Comparison of ENCODE assay signal across 2 cellular contexts in genomic region chr9:132482196-132482813, GRCh38.
TF ChIP-seq lines count a peak whose summit lies in the region.

No MANE protein-coding gene starts in this region.

TF ChIP-seq in HepG2, 621 proteins besides CTCF, POLR2A, EP300 and RAD21:
- peak; percentile 86 for TF ChIP-seq ZNF768 (CRISPR knock-in tag; IDR thresholded peaks at IDR 0.05)
- no peak for TF ChIP-seq ZHX1 (CRISPR knock-in tag; IDR thresholded peaks at IDR 0.05; ENCODE audit: low read depth)

TF ChIP-seq in GM12878, 131 proteins besides CTCF, POLR2A, EP300 and RAD21:
- TF ChIP-seq TCF7 (IDR thresholded peaks at IDR 0.05; ENCODE audit: borderline replicate concordance): peak; percentile 71; the same call in 1 of the 2 replicates
- TF ChIP-seq ZNF622 (IDR thresholded peaks at IDR 0.05): no peak
- peak; percentile 68 for TF ChIP-seq RUNX3 (IDR thresholded peaks at IDR 0.05; ENCODE audit: low read length)
